ENCODE assay signal across 9 cellular contexts in the genomic region with DNA sequence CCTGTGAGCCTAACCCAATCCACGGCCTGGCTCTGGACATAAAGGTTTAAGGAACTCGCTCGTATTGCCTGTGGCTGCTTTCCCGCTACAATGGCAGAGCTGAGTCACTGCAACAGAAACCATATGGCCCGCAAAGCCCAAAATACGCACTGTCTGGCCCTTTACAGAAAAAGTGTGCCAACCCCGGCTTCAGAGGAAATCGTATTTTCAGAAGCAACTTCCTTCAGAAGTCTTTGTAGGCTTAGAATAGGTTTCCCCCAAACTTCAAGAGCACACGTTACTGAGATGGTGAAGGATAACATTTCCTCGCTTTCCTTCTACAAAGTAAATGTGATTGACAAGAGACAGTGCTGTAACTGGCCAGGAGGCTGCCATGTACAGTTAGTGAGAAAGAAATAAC. TPM values are rescaled to one million over a fixed set of nuclear protein-coding genes. Genes with fewer than 3 reads are reported as not detected.
A peak's percentile ranks its signal among the peaks of the same experiment; 100 is the strongest.
DNase-seq lines count a peak whose midpoint lies in the region; ATAC-seq and TF ChIP-seq lines count a peak whose summit lies in the region.
"Had no signal": no experiment of that assay in that cellular context is flagged by ENCODE, and none has a peak within 500 bp of the region (broad histone marks: within the 10 kb centered on the region; RNA-seq: fewer than 3 reads in every experiment).

No MANE protein-coding gene starts in this region.

- TF ChIP-seq CTCF in CD4-positive, alpha-beta T cell (IDR thresholded peaks at IDR 0.05), result no peak
- TF ChIP-seq CTCF in progenitor cell of endocrine pancreas (IDR thresholded peaks at IDR 0.05; ENCODE audit: unreplicated experiment) (no peak), body of pancreas (IDR thresholded peaks at IDR 0.05) (no peak)

- DNase-seq in CD4-positive, alpha-beta T cell, result peak in 5 of 10 experiments; percentile 19 to 32 (median 21)
- DNase-seq in NOMO-1 treated with dmso at 0.1 percent for 144 hours (lab: John Stamatoyannopoulos, UW; ENCODE audit: unreplicated experiment), result peak; percentile 59
- DNase-seq in activated T-helper 1 cell treated with anti-CD3 and anti-CD28 coated beads, Interleukin-12 subunit alpha, Interleukin-12 subunit beta, Interleukin-2, Interleukin-4 antibody, amounts not matched to agents 30 ng/mL and 10 ng/mL and 1 ng/mL, durations not matched to agents 14 hours and 24 hours and 36 hours (ENCODE audit: low spot score), result peak; percentile 59
- peak; percentile 64 for DNase-seq in posterior vena cava (ENCODE audit: low spot score)
- DNase-seq in progenitor cell of endocrine pancreas (ENCODE audit: low spot score, unreplicated experiment), result no peak
- DNase-seq in body of pancreas, result no peak
- no peak for DNase-seq in globus pallidus (ENCODE audit: low spot score)

- H3K4me3 Mint-ChIP-seq in CD4-positive, alpha-beta T cell, result peak overlapping the region; percentile 5
- H3K4me3 Mint-ChIP-seq in activated T-helper 1 cell treated with anti-CD3 and anti-CD28 coated beads, Interleukin-12 subunit alpha, Interleukin-12 subunit beta, Interleukin-2, Interleukin-4 antibody, amounts not matched to agents 30 ng/mL and 10 ng/mL and 1 ng/mL, durations not matched to agents 14 hours and 24 hours and 36 hours, result peak overlapping the region; percentile 20
- no peak overlapping the region for H3K4me3 Mint-ChIP-seq in progenitor cell of endocrine pancreas (ENCODE audit: low read depth)
- H3K4me3 Mint-ChIP-seq: memory B cell had no signal

- no peak overlapping the region for H3K27ac ChIP-seq in CD4-positive, alpha-beta T cell (ENCODE audit: low read depth, low read length)
- no peak overlapping the region for H3K27ac ChIP-seq in body of pancreas

- H3K36me3 Mint-ChIP-seq in CD4-positive, alpha-beta T cell (ENCODE audit: low read depth), result no peaks in the 10 kb centered on the region
- H3K36me3 Mint-ChIP-seq in activated T-helper 1 cell treated with anti-CD3 and anti-CD28 coated beads, Interleukin-12 subunit alpha, Interleukin-12 subunit beta, Interleukin-2, Interleukin-4 antibody, amounts not matched to agents 30 ng/mL and 10 ng/mL and 1 ng/mL, durations not matched to agents 14 hours and 24 hours and 36 hours (ENCODE audit: low read depth), result no peaks in the 10 kb centered on the region
- H3K36me3 Mint-ChIP-seq in progenitor cell of endocrine pancreas (ENCODE audit: insufficient read depth), result no peaks in the 10 kb centered on the region

- no peaks in the 10 kb centered on the region for H3K9me3 ChIP-seq in CD4-positive, alpha-beta T cell (ENCODE audit: control insufficient read depth, low read length)
- no peaks in the 10 kb centered on the region for H3K9me3 ChIP-seq in body of pancreas

- H3K4me1 Mint-ChIP-seq in CD4-positive, alpha-beta T cell (ENCODE audit: low read depth), result peaks cover 11% of the 10 kb centered on the region
- H3K4me1 Mint-ChIP-seq in activated T-helper 1 cell treated with anti-CD3 and anti-CD28 coated beads, Interleukin-12 subunit alpha, Interleukin-12 subunit beta, Interleukin-2, Interleukin-4 antibody, amounts not matched to agents 30 ng/mL and 10 ng/mL and 1 ng/mL, durations not matched to agents 14 hours and 24 hours and 36 hours (ENCODE audit: low read depth), result peaks cover 11% of the 10 kb centered on the region
- no peaks in the 10 kb centered on the region for H3K4me1 Mint-ChIP-seq in progenitor cell of endocrine pancreas (ENCODE audit: low read depth)
- H3K4me1 Mint-ChIP-seq: memory B cell had no signal

- H3K27me3 Mint-ChIP-seq in CD4-positive, alpha-beta T cell, result no peaks in the 10 kb centered on the region
- peaks cover 5% of the 10 kb centered on the region for H3K27me3 Mint-ChIP-seq in activated T-helper 1 cell treated with anti-CD3 and anti-CD28 coated beads, Interleukin-12 subunit alpha, Interleukin-12 subunit beta, Interleukin-2, Interleukin-4 antibody, amounts not matched to agents 30 ng/mL and 10 ng/mL and 1 ng/mL, durations not matched to agents 14 hours and 24 hours and 36 hours (ENCODE audit: insufficient read depth)
- H3K27me3 Mint-ChIP-seq in progenitor cell of endocrine pancreas, result no peaks in the 10 kb centered on the region

- peaks cover 13% of the 10 kb centered on the region for H3K4me1 ChIP-seq in body of pancreas

- CTCF ChIA-PET in CD4-positive, alpha-beta T cell (lab: Charles Lee), result interaction anchor here (1.3 kb wide), 1 partner anchor 19 kb away, joined by 3 read pairs; no protein-coding TSS in a partner anchor

- POLR2A ChIA-PET in CD4-positive, alpha-beta T cell (lab: Charles Lee), result interaction anchor here (0.5 to 1.3 kb wide), 2 partner anchors 31 to 35 kb away, joined by 3 to 6 read pairs; no protein-coding TSS in a partner anchor

- no peaks in the 10 kb centered on the region for H3K27me3 ChIP-seq in CD4-positive, alpha-beta T cell (ENCODE audit: control insufficient read depth, insufficient read depth, low read length)
- H3K27me3 ChIP-seq in body of pancreas, result no peaks in the 10 kb centered on the region

- H3K9me3 Mint-ChIP-seq in CD4-positive, alpha-beta T cell, result no peaks in the 10 kb centered on the region
- no peaks in the 10 kb centered on the region for H3K9me3 Mint-ChIP-seq in activated T-helper 1 cell treated with anti-CD3 and anti-CD28 coated beads, Interleukin-12 subunit alpha, Interleukin-12 subunit beta, Interleukin-2, Interleukin-4 antibody, amounts not matched to agents 30 ng/mL and 10 ng/mL and 1 ng/mL, durations not matched to agents 14 hours and 24 hours and 36 hours
- H3K9me3 Mint-ChIP-seq in progenitor cell of endocrine pancreas (ENCODE audit: low read depth), result no peaks in the 10 kb centered on the region
- H3K9me3 Mint-ChIP-seq: memory B cell had no signal

- ATAC-seq in CD4-positive, alpha-beta T cell (ENCODE audit: poor library complexity), result peak; percentile 83
- no peak for ATAC-seq in body of pancreas
- no peak for ATAC-seq in HG02610 (IDR thresholded peaks at IDR 0.05; ENCODE audit: unreplicated experiment)

- no peaks in the 10 kb centered on the region for H3K36me3 ChIP-seq in body of pancreas (replicated peaks in 1 of 2; ENCODE audit: insufficient read depth in 1 of 2, low read depth in 2 of 2)

- peak overlapping the region; percentile 18 for H3K27ac Mint-ChIP-seq in CD4-positive, alpha-beta T cell
- H3K27ac Mint-ChIP-seq in activated T-helper 1 cell treated with anti-CD3 and anti-CD28 coated beads, Interleukin-12 subunit alpha, Interleukin-12 subunit beta, Interleukin-2, Interleukin-4 antibody, amounts not matched to agents 30 ng/mL and 10 ng/mL and 1 ng/mL, durations not matched to agents 14 hours and 24 hours and 36 hours, result peak overlapping the region; percentile 87
- H3K27ac Mint-ChIP-seq in progenitor cell of endocrine pancreas, result no peak overlapping the region
- H3K27ac Mint-ChIP-seq: memory B cell had no signal

- intact Hi-C loops in CD4-positive, alpha-beta T cell (cut with DNase I, micrococcal nuclease), result no loop called here
- intact Hi-C loops in activated T-helper 1 cell treated with anti-CD3 and anti-CD28 coated beads, Interleukin-12 subunit alpha, Interleukin-12 subunit beta, Interleukin-2, Interleukin-4 antibody, amounts not matched to agents 30 ng/mL and 10 ng/mL and 1 ng/mL, durations not matched to agents 14 hours and 24 hours and 36 hours (cut with micrococcal nuclease), result loop anchor here (1.0 kb wide), 7 partner anchors 16 to 396 kb away; partner anchors contain the start of genes FBXO21, RNFT2, SPRING1 and TESC
- intact Hi-C loops in posterior vena cava (cut with DNase I), result no loop called here
- intact Hi-C loops in body of pancreas (cut with DNase I), result no loop called here

- WGBS in body of pancreas, 2 donors, result 66 to 86% methylated on average over 10 of the region's 10 CpGs

- no peak for TF ChIP-seq POLR2A in body of pancreas (IDR thresholded peaks at IDR 0.05)

- no peak overlapping the region for H3K4me3 ChIP-seq in body of pancreas

RNA-seq across cellular contexts. Expression of gene TESC, which starts 34.8 kb away (rescaled TPM):
- 1 to 10 TPM; 2.7 to 3.0 TPM for total RNA-seq in CD4-positive, alpha-beta T cell
- 75.2 and 85.2 TPM in 2 replicates for total RNA-seq in activated T-helper 1 cell treated with anti-CD3 and anti-CD28 coated beads, Interleukin-12 subunit alpha, Interleukin-12 subunit beta, Interleukin-2, Interleukin-4 antibody, amounts not matched to agents 30 ng/mL and 10 ng/mL and 1 ng/mL, durations not matched to agents 14 hours and 24 hours and 36 hours
- total RNA-seq in posterior vena cava, result 1 to 10 TPM; 3.0 to 5.8 TPM
- total RNA-seq in progenitor cell of endocrine pancreas, result 1.6 and 3.7 TPM in 2 replicates
- 100 to 1,000 TPM; 110 to 127 TPM for total RNA-seq in body of pancreas

RNA-seq across cellular contexts. Expression of gene FBXO21, which starts 56.2 kb away (rescaled TPM):
- total RNA-seq in CD4-positive, alpha-beta T cell, result 10 to 100 TPM; 67.7 to 67.9 TPM
- total RNA-seq in activated T-helper 1 cell treated with anti-CD3 and anti-CD28 coated beads, Interleukin-12 subunit alpha, Interleukin-12 subunit beta, Interleukin-2, Interleukin-4 antibody, amounts not matched to agents 30 ng/mL and 10 ng/mL and 1 ng/mL, durations not matched to agents 14 hours and 24 hours and 36 hours, result 24.8 and 25.2 TPM in 2 replicates
- total RNA-seq in posterior vena cava, result 10 to 100 TPM; 25.8 to 28.4 TPM
- 62.7 and 63.3 TPM in 2 replicates for total RNA-seq in progenitor cell of endocrine pancreas
- 10 to 100 TPM; 43.6 to 76.5 TPM for total RNA-seq in body of pancreas

Comparison
In these comparisons a context has a peak if more than half of its experiments do, and no peak if none do; other contexts are left out.
1. DNase-seq: peak in NOMO-1 treated with dmso at 0.1 percent for 144 hours (single experiment), activated T-helper 1 cell treated with anti-CD3 and anti-CD28 coated beads, Interleukin-12 subunit alpha, Interleukin-12 subunit beta, Interleukin-2, Interleukin-4 antibody, amounts not matched to agents 30 ng/mL and 10 ng/mL and 1 ng/mL, durations not matched to agents 14 hours and 24 hours and 36 hours (single experiment) and posterior vena cava (single experiment); none in progenitor cell of endocrine pancreas (single experiment), body of pancreas (0 of 4) and globus pallidus (single experiment).
2. RNA of gene TESC, which starts 34.8 kb away (total RNA-seq): 110 to 127 TPM in body of pancreas and 75.2 to 85.2 TPM in activated T-helper 1 cell treated with anti-CD3 and anti-CD28 coated beads, Interleukin-12 subunit alpha, Interleukin-12 subunit beta, Interleukin-2, Interleukin-4 antibody, amounts not matched to agents 30 ng/mL and 10 ng/mL and 1 ng/mL, durations not matched to agents 14 hours and 24 hours and 36 hours; 3.0 to 5.8 TPM in posterior vena cava, 2.7 to 3.0 TPM in CD4-positive, alpha-beta T cell and 1.6 to 3.7 TPM in progenitor cell of endocrine pancreas; every median in the first group is over 10 times any median in the second.